Comparison of ENCODE assay signal across 8 cellular contexts in the genomic region with DNA sequence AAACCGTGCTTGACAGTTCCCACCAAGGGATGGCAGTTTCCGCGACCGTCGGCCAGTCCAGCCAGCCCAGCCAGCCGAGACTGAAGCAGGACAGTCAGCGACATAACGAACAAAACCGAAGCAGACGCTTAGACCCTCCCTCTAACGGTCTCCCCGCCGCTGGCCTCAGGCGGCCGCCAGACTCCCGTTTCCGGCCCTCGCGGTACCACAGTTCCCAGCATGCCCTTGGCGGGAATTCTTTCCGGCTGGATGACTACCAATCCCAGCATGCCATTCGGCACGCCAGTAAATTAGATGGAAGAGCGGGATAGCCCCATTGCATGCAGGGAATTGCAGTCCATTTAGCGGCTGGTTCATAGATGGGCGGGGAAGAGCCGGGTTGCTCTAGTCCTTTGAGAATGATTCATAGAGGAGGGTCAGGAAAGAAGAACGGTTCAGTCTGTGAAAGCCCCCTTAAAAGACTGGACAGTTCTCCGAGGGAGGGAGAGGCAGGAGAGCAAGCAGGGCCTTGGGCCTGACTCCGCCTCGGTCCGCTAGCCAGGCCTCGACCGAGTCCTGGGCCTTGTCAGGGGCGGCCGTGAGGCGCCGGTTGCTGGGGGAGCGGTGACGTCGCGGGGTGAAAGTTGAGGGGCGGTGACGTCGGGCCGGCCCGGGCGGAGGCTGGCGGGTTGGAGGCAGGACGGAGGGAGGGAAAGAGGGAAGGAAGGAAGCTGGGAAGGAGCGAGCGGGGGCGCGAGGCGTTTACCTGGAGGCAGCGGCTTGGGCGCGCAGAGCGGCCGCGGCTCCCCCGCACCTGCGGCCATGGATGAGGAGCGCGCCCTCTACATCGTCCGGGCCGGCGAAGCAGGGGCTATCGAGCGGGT. TPM values are rescaled to one million over a fixed set of nuclear protein-coding genes. Genes with fewer than 3 reads are reported as not detected.
DNase-seq lines count a peak whose midpoint lies in the region; ATAC-seq and TF ChIP-seq lines count a peak whose summit lies in the region.

TSS of gene RIC8B (plus strand) at position 738 of the 863 bp plus-strand sequence. CDS start at position 802, 64 bp downstream.

- no peaks in the 10 kb centered on the region for H3K36me3 ChIP-seq in testis (ENCODE audit: low read depth, missing control alignments)

- H3K36me3 Mint-ChIP-seq in activated naive CD4-positive, alpha-beta T cell treated with anti-CD3 and anti-CD28 coated beads, Interleukin-2, amount 50 U/mL, for 72 hours: peaks cover 13 to 22% of the 10 kb centered on the region in 2 donors

- TF ChIP-seq POLR2A in NB4 (IDR thresholded peaks at IDR 0.05; ENCODE audit: extremely low read depth, insufficient read length) (peak; percentile 72), testis (IDR thresholded peaks at IDR 0.05) (no peak)

- ATAC-seq in SK-N-SH treated with all-trans-retinoic acid at 6 μM for 48 hours (peak; percentile 97), omental fat pad (ENCODE audit: low FRiP score) (peak; percentile 97)
- peak; percentile 84 to 90 for ATAC-seq in activated naive CD4-positive, alpha-beta T cell treated with anti-CD3 and anti-CD28 coated beads, Interleukin-2, amount 50 U/mL, for 72 hours

- H3K27me3 ChIP-seq in testis: no peaks in the 10 kb centered on the region

- peak within 1 kb of the TSS; percentile 99 for H3K27ac Mint-ChIP-seq in activated naive CD4-positive, alpha-beta T cell treated with anti-CD3 and anti-CD28 coated beads, Interleukin-2, amount 50 U/mL, for 72 hours

- DNase-seq in GM03348 (ENCODE audit: low spot score): peak; percentile 96
- peak; percentile 96 for DNase-seq in HFF-Myc (ENCODE audit: extremely low read depth, low read depth)
- peak; percentile 100 for DNase-seq in NB4 (ENCODE audit: low read depth)
- peak; percentile 72 to 84 for DNase-seq in activated naive CD4-positive, alpha-beta T cell treated with anti-CD3 and anti-CD28 coated beads, Interleukin-2, amount 50 U/mL, for 72 hours (ENCODE audit: low spot score in 2 of 2)
- DNase-seq in glomerular endothelial cell (ENCODE audit: extremely low read depth, low read depth, low spot score): peak; percentile 94
- peak; percentile 79 for DNase-seq in omental fat pad (ENCODE audit: low spot score)
- peak; percentile 98 for DNase-seq in testis

- TF ChIP-seq CTCF in HFF-Myc (IDR thresholded peaks at IDR 0.05; ENCODE audit: low read depth, low read length, missing control alignments): no peak
- no peak for TF ChIP-seq CTCF in NB4 (IDR thresholded peaks at IDR 0.05; ENCODE audit: low read depth, low read length)
- TF ChIP-seq CTCF in omental fat pad (IDR thresholded peaks at IDR 0.05): no peak
- peak in 1 of 3 experiments; percentile 21 for TF ChIP-seq CTCF in testis (IDR thresholded peaks at IDR 0.05)

- H3K4me3 ChIP-seq in HFF-Myc (replicated peaks; ENCODE audit: low read depth, low read length) (peak within 1 kb of the TSS; percentile 86), NB4 (ENCODE audit: low read depth, low read length) (peak within 1 kb of the TSS; percentile 89), testis (peak within 1 kb of the TSS; percentile 71 to 91)

- H3K27ac ChIP-seq in testis: peak within 1 kb of the TSS; percentile 92 to 97

- H3K4me1 ChIP-seq in testis: peaks cover 11% of the 10 kb centered on the region

- no peaks in the 10 kb centered on the region for H3K9me3 ChIP-seq in testis

- no peaks in the 10 kb centered on the region for H3K9me3 Mint-ChIP-seq in activated naive CD4-positive, alpha-beta T cell treated with anti-CD3 and anti-CD28 coated beads, Interleukin-2, amount 50 U/mL, for 72 hours

- 0 to 1% methylated on average over 46 to 71 of the region's 71 CpGs for WGBS in testis, 2 donors

- intact Hi-C loops in testis (cut with DNase I; ENCODE audit: low total_unique reads): no loop called here

TF ChIP-seq in SK-N-SH treated with all-trans-retinoic acid at 6 μM for 48 hours, 23 proteins besides CTCF, POLR2A, EP300 and RAD21:
- TF ChIP-seq TOX (CRISPR knock-in tag; IDR thresholded peaks at IDR 0.05; ENCODE audit: borderline replicate concordance): no peak
- TF ChIP-seq, protein P1, sequence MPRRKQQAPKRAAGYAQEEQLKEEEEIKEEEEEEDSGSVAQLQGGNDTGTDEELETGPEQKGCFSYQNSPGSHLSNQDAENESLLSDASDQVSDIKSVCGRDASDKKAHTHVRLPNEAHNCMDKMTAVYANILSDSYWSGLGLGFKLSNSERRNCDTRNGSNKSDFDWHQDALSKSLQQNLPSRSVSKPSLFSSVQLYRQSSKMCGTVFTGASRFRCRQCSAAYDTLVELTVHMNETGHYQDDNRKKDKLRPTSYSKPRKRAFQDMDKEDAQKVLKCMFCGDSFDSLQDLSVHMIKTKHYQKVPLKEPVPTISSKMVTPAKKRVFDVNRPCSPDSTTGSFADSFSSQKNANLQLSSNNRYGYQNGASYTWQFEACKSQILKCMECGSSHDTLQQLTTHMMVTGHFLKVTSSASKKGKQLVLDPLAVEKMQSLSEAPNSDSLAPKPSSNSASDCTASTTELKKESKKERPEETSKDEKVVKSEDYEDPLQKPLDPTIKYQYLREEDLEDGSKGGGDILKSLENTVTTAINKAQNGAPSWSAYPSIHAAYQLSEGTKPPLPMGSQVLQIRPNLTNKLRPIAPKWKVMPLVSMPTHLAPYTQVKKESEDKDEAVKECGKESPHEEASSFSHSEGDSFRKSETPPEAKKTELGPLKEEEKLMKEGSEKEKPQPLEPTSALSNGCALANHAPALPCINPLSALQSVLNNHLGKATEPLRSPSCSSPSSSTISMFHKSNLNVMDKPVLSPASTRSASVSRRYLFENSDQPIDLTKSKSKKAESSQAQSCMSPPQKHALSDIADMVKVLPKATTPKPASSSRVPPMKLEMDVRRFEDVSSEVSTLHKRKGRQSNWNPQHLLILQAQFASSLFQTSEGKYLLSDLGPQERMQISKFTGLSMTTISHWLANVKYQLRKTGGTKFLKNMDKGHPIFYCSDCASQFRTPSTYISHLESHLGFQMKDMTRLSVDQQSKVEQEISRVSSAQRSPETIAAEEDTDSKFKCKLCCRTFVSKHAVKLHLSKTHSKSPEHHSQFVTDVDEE (CRISPR knock-in tag; IDR thresholded peaks at IDR 0.05): 0 out of 2 replicates have a peak, but pooled peaks have one; percentile 55
- no peak for TF ChIP-seq OSR1 (CRISPR knock-in tag; IDR thresholded peaks at IDR 0.05)
TF ChIP-seq in SK-N-SH treated with all-trans-retinoic acid at 6 μM for 48 hours: peak in this region for 1.

RNA-seq across cellular contexts. Expression of gene RIC8B, which starts in this region (rescaled TPM):
- 10 to 100 TPM in 1 of 2 donors, 1 to 10 TPM in 1; 9.2 to 16.5 TPM for total RNA-seq in activated naive CD4-positive, alpha-beta T cell treated with anti-CD3 and anti-CD28 coated beads, Interleukin-2, amount 50 U/mL, for 72 hours
- total RNA-seq in glomerular endothelial cell (10.4 and 12.6 TPM in 2 replicates), omental fat pad (10 to 100 TPM; 12.5 to 17.8 (median 15.8) TPM), testis (10 to 100 TPM; 18.3 to 27.7 TPM)
- 14.3 TPM for polyA plus RNA-seq in testis (ENCODE audit: insufficient read depth, low read depth, low replicate concordance)

Comparison
In these comparisons a context has a peak if more than half of its experiments do, and no peak if none do; other contexts are left out.
1. Peak in every context shown above with its lines: DNase-seq, ATAC-seq, H3K4me3 ChIP-seq and H3K27ac ChIP-seq.